Comparison of ENCODE assay signal across 8 cellular contexts in the genomic region with DNA sequence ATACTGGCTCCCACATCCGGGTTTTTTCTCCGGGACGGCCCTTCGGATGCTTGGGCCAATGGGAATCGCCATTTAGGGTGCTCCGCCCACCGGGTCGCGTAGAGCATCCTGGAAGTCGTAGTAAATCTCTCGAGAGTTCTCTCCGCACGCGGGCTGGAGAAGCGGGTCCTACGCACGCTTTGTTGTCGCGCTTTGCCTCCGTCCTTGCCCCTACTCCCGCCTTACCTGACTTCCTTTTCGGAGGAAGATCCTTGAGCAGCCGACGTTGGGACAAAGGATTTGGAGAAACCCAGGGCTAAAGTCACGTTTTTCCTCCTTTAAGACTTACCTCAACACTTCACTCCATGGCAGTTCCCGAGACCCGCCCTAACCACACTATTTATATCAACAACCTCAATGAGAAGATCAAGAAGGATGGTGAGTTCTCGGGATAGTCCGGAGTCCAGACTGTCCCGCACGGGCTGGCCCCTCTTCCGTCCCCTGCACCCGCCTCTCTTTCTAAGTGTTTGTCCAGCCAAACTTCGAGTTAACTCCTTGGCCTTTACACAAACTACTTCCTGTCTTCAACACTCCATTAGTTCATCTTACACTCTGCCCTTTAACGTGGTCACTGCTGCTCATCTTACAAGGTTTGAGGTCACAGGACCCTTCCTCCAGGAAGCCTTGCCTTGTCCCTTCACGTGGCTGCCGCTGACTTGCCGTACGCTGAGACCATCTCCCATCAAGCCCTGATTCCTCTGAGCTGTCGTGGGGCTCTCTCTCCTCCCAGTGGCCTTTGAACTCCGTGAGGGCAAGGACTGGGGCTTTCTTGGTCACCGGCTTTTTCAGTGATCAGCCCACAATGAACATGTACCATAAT. TPM values are rescaled to one million over a fixed set of nuclear protein-coding genes. Genes with fewer than 3 reads are reported as not detected.
A peak's percentile ranks its signal among the peaks of the same experiment; 100 is the strongest.
DNase-seq lines count a peak whose midpoint lies in the region; ATAC-seq and TF ChIP-seq lines count a peak whose summit lies in the region.

SNRPA (plus strand) TSS at position 139 of the 859 bp plus-strand sequence; CDS start at position 345, 206 bp downstream.

- peaks cover 50% of the 10 kb centered on the region for H3K4me1 Mint-ChIP-seq in chondrocyte (ENCODE audit: low read depth)

- H3K4me3 ChIP-seq in AG10803 (ENCODE audit: low read length) (peak within 1 kb of the TSS; percentile 92), kidney epithelial cell (ENCODE audit: low read depth, low read length) (peak within 1 kb of the TSS; percentile 95)

- TF ChIP-seq CTCF in AG10803 (conservative IDR thresholded peaks at IDR 0.05; ENCODE audit: low read length) (no peak), chondrocyte (IDR thresholded peaks at IDR 0.05) (no peak), kidney epithelial cell (IDR thresholded peaks at IDR 0.05; ENCODE audit: insufficient read depth, low read length, poor library complexity, severe bottlenecking) (no peak)

- H3K36me3 Mint-ChIP-seq in chondrocyte (ENCODE audit: low read depth), result peaks cover 5% of the 10 kb centered on the region

- no peaks in the 10 kb centered on the region for H3K9me3 Mint-ChIP-seq in chondrocyte (ENCODE audit: low read depth)

- peak within 1 kb of the TSS; percentile 94 for H3K4me3 Mint-ChIP-seq in chondrocyte (ENCODE audit: unreplicated experiment)

- peak within 1 kb of the TSS; percentile 99 for H3K27ac Mint-ChIP-seq in chondrocyte (ENCODE audit: unreplicated experiment)

- ATAC-seq in HG03432 (IDR thresholded peaks at IDR 0.05; ENCODE audit: unreplicated experiment), result peak; percentile 63

- DNase-seq in AG10803 (ENCODE audit: low read depth), result peak; percentile 97
- peak; percentile 96 for DNase-seq in NCI-H510A (lab: John Stamatoyannopoulos, UW)
- DNase-seq in activated CD4-positive, alpha-beta T cell treated with anti-CD3 and anti-CD28 coated beads for 24 hours (ENCODE audit: low read depth in 2 of 2), result peak; percentile 91 to 95
- DNase-seq in chondrocyte (ENCODE audit: low spot score), result peak; percentile 98
- peak; percentile 92 for DNase-seq in kidney epithelial cell (ENCODE audit: low read depth)
- peak; percentile 85 to 87 for DNase-seq in stimulated activated CD4-positive, alpha-beta T cell treated with anti-CD3 and anti-CD28 coated beads, Interleukin-1b, Interleukin-23, amount 100 ng/mL, for 1 hour (ENCODE audit: low read depth in 2 of 2)

- H3K27me3 Mint-ChIP-seq in chondrocyte (ENCODE audit: low read depth), result no peaks in the 10 kb centered on the region

- no peaks in the 10 kb centered on the region for H3K27me3 ChIP-seq in kidney epithelial cell (ENCODE audit: control insufficient read depth, insufficient read depth, low read length)

- peak; percentile 52 for TF ChIP-seq POLR2A in GM19099 (IDR thresholded peaks at IDR 0.05; ENCODE audit: extremely low read depth, insufficient read length, low read depth)

- H3K36me3 ChIP-seq in kidney epithelial cell (ENCODE audit: control insufficient read depth, insufficient read depth, low read length), result peaks cover 1% of the 10 kb centered on the region

RNA-seq across cellular contexts. Expression of gene SNRPA, which starts in this region (rescaled TPM):
- 34.9 to 64.6 TPM (median 37.0 TPM) in 3 replicates for total RNA-seq in chondrocyte
- 84.4 and 110 TPM in 2 replicates for total RNA-seq in kidney epithelial cell

Comparison
In these comparisons a context has a peak if more than half of its experiments do, and no peak if none do; other contexts are left out.
1. Peak in every context shown above with its lines: DNase-seq, ATAC-seq and H3K4me3 ChIP-seq.